In the genomic region with DNA sequence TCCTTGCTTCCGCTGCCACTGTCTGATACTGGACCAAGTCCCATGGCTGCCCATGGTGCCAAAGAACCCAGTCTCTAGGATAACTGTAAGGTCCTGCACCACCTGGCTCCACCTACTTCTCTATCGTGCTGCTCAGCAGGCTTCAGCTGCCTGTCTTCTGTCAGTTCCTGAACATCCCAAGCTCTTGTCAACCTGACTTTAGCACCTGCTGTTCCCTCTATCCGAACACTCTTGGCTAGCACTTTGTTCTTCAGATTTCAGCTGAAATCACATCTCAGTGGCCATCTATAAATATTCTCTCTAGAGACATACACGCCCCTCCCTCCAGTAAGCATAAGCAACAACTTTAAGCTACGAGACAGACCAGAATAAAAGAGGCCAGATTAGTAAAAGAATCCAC, we compare ENCODE assay signal across 2 cellular contexts.
TF ChIP-seq lines count a peak whose summit lies in the region.

No MANE protein-coding gene starts in this region.

TF ChIP-seq in K562, 482 proteins besides CTCF, POLR2A, EP300 and RAD21:
- TF ChIP-seq HIVEP1 (CRISPR knock-in tag; IDR thresholded peaks at IDR 0.05) (no peak), ZNF212 (CRISPR knock-in tag; IDR thresholded peaks at IDR 0.05) (no peak), POLR2H (tag; IDR thresholded peaks at IDR 0.05; ENCODE audit: low read depth) (no peak), SRSF1 (IDR thresholded peaks at IDR 0.05; ENCODE audit: low read depth, low read length) (no peak), HLTF (IDR thresholded peaks at IDR 0.05) (no peak), POLR2G (IDR thresholded peaks at IDR 0.05; ENCODE audit: low read depth, low read length) (no peak), ZNF589 (CRISPR knock-in tag; IDR thresholded peaks at IDR 0.05; ENCODE audit: low read depth) (no peak), TEAD2 (tag; IDR thresholded peaks at IDR 0.05) (no peak), CTBP1 (IDR thresholded peaks at IDR 0.05; ENCODE audit: borderline replicate concordance) (no peak)
- TF ChIP-seq, protein P1, sequence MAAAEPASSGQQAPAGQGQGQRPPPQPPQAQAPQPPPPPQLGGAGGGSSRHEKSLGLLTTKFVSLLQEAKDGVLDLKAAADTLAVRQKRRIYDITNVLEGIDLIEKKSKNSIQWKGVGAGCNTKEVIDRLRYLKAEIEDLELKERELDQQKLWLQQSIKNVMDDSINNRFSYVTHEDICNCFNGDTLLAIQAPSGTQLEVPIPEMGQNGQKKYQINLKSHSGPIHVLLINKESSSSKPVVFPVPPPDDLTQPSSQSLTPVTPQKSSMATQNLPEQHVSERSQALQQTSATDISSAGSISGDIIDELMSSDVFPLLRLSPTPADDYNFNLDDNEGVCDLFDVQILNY (CRISPR knock-in tag; IDR thresholded peaks at IDR 0.05), result no peak
- TF ChIP-seq, protein P2, sequence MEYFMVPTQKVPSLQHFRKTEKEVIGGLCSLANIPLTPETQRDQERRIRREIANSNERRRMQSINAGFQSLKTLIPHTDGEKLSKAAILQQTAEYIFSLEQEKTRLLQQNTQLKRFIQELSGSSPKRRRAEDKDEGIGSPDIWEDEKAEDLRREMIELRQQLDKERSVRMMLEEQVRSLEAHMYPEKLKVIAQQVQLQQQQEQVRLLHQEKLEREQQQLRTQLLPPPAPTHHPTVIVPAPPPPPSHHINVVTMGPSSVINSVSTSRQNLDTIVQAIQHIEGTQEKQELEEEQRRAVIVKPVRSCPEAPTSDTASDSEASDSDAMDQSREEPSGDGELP (CRISPR knock-in tag; IDR thresholded peaks at IDR 0.05; ENCODE audit: borderline replicate concordance), result no peak
- TF ChIP-seq, protein P3, sequence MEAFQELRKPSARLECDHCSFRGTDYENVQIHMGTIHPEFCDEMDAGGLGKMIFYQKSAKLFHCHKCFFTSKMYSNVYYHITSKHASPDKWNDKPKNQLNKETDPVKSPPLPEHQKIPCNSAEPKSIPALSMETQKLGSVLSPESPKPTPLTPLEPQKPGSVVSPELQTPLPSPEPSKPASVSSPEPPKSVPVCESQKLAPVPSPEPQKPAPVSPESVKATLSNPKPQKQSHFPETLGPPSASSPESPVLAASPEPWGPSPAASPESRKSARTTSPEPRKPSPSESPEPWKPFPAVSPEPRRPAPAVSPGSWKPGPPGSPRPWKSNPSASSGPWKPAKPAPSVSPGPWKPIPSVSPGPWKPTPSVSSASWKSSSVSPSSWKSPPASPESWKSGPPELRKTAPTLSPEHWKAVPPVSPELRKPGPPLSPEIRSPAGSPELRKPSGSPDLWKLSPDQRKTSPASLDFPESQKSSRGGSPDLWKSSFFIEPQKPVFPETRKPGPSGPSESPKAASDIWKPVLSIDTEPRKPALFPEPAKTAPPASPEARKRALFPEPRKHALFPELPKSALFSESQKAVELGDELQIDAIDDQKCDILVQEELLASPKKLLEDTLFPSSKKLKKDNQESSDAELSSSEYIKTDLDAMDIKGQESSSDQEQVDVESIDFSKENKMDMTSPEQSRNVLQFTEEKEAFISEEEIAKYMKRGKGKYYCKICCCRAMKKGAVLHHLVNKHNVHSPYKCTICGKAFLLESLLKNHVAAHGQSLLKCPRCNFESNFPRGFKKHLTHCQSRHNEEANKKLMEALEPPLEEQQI (IDR thresholded peaks at IDR 0.05), result no peak
- TF ChIP-seq, protein P4, sequence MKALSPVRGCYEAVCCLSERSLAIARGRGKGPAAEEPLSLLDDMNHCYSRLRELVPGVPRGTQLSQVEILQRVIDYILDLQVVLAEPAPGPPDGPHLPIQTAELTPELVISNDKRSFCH (CRISPR knock-in tag; IDR thresholded peaks at IDR 0.05), result no peak
- TF ChIP-seq, protein P4 (tag; IDR thresholded peaks at IDR 0.05), result no peak

TF ChIP-seq in GM23338, 12 proteins besides CTCF, POLR2A, EP300 and RAD21:
- TF ChIP-seq NANOG (IDR thresholded peaks at IDR 0.05; ENCODE audit: borderline replicate concordance), result no peak
- TF ChIP-seq, protein P5, sequence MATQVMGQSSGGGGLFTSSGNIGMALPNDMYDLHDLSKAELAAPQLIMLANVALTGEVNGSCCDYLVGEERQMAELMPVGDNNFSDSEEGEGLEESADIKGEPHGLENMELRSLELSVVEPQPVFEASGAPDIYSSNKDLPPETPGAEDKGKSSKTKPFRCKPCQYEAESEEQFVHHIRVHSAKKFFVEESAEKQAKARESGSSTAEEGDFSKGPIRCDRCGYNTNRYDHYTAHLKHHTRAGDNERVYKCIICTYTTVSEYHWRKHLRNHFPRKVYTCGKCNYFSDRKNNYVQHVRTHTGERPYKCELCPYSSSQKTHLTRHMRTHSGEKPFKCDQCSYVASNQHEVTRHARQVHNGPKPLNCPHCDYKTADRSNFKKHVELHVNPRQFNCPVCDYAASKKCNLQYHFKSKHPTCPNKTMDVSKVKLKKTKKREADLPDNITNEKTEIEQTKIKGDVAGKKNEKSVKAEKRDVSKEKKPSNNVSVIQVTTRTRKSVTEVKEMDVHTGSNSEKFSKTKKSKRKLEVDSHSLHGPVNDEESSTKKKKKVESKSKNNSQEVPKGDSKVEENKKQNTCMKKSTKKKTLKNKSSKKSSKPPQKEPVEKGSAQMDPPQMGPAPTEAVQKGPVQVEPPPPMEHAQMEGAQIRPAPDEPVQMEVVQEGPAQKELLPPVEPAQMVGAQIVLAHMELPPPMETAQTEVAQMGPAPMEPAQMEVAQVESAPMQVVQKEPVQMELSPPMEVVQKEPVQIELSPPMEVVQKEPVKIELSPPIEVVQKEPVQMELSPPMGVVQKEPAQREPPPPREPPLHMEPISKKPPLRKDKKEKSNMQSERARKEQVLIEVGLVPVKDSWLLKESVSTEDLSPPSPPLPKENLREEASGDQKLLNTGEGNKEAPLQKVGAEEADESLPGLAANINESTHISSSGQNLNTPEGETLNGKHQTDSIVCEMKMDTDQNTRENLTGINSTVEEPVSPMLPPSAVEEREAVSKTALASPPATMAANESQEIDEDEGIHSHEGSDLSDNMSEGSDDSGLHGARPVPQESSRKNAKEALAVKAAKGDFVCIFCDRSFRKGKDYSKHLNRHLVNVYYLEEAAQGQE (IDR thresholded peaks at IDR 0.05; ENCODE audit: unreplicated experiment), result no peak
- TF ChIP-seq, protein P6, sequence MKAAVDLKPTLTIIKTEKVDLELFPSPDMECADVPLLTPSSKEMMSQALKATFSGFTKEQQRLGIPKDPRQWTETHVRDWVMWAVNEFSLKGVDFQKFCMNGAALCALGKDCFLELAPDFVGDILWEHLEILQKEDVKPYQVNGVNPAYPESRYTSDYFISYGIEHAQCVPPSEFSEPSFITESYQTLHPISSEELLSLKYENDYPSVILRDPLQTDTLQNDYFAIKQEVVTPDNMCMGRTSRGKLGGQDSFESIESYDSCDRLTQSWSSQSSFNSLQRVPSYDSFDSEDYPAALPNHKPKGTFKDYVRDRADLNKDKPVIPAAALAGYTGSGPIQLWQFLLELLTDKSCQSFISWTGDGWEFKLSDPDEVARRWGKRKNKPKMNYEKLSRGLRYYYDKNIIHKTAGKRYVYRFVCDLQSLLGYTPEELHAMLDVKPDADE (IDR thresholded peaks at IDR 0.05), result no peak
